7 cellular contexts compared by ENCODE assay signal in genomic region chr2:235669983-235670962, GRCh38.
DNase-seq lines count a peak whose midpoint lies in the region; ATAC-seq and TF ChIP-seq lines count a peak whose summit lies in the region.

No MANE protein-coding gene starts in this region.

- H3K27me3 Mint-ChIP-seq in HFFc6 (ENCODE audit: insufficient read depth) = no peaks in the 10 kb centered on the region

- TF ChIP-seq POLR2A in gastroesophageal sphincter (IDR thresholded peaks at IDR 0.05) = peak; percentile 10 to 13

- peak overlapping the region in 3 of 4 donors; percentile 73 to 86 (median 85) for H3K27ac ChIP-seq in gastroesophageal sphincter

- in situ Hi-C loops in KBM-7 (cut with MboI; ENCODE audit: low pct_unique_long_range_greater_than_20kb, low sequenced_read_pairs) = no loop called here

- TF ChIP-seq CTCF in HFFc6 (IDR thresholded peaks at IDR 0.05) (peak; percentile 68), gastroesophageal sphincter (IDR thresholded peaks at IDR 0.05) (peak in 3 of 4 experiments; percentile 80 to 87 (median 82))

- peaks cover 0 to 73% (median 18%) of the 10 kb centered on the region in 3 donors for H3K4me1 ChIP-seq in gastroesophageal sphincter

- H3K4me3 Mint-ChIP-seq in HFFc6 = no peak overlapping the region

- peaks cover 28% of the 10 kb centered on the region for H3K4me1 Mint-ChIP-seq in HFFc6 (ENCODE audit: low read depth)

- H3K36me3 ChIP-seq in gastroesophageal sphincter = no peaks in the 10 kb centered on the region

- peak overlapping the region; percentile 38 to 65 for H3K4me3 ChIP-seq in gastroesophageal sphincter

- no peaks in the 10 kb centered on the region for H3K9me3 ChIP-seq in gastroesophageal sphincter

- H3K27me3 ChIP-seq in gastroesophageal sphincter = no peaks in the 10 kb centered on the region

- H3K27ac Mint-ChIP-seq in HFFc6 = no peak overlapping the region

- DNase-seq in HFFc6 = peak; percentile 51
- DNase-seq in nucleus accumbens (lab: John Stamatoyannopoulos, UW) = peak in 36 of 56 donors; percentile 17 to 70 (median 40)
- no peak for DNase-seq in KBM-7

- ATAC-seq in SK-N-SH treated with all-trans-retinoic acid at 6 μM for 48 hours (peak; percentile 78), gastroesophageal sphincter (peak; percentile 77), HG02870 (IDR thresholded peaks at IDR 0.05; ENCODE audit: unreplicated experiment) (no peak), HG03097 (IDR thresholded peaks at IDR 0.05; ENCODE audit: low FRiP score, unreplicated experiment) (no peak)

- no peak for TF ChIP-seq EP300 in gastroesophageal sphincter (IDR thresholded peaks at IDR 0.05)

- H3K9me3 Mint-ChIP-seq in HFFc6 = no peaks in the 10 kb centered on the region

- no CpG with 5 or more reads among the region's 148 CpGs for WGBS in gastroesophageal sphincter (ENCODE audit: low coverage in 1 of 2), 2 donors

- no peaks in the 10 kb centered on the region for H3K36me3 Mint-ChIP-seq in HFFc6 (ENCODE audit: low read depth)

TF ChIP-seq in SK-N-SH treated with all-trans-retinoic acid at 6 μM for 48 hours, 23 proteins besides CTCF, POLR2A, EP300 and RAD21:
- TF ChIP-seq ZNF8 (CRISPR knock-in tag; IDR thresholded peaks at IDR 0.05) = no peak
- no peak for TF ChIP-seq GLIS3 (CRISPR knock-in tag; IDR thresholded peaks at IDR 0.05)
- no peak for TF ChIP-seq CSRNP3 (CRISPR knock-in tag; IDR thresholded peaks at IDR 0.05)

Comparison
In these comparisons a context has a peak if more than half of its experiments do, and no peak if none do; other contexts are left out.
1. ATAC-seq: peak in SK-N-SH treated with all-trans-retinoic acid at 6 μM for 48 hours (single experiment) and gastroesophageal sphincter (single experiment); none in HG02870 (single experiment) and HG03097 (single experiment).